8 cellular contexts compared by ENCODE assay signal in genomic region chr3:149969945-149970715, GRCh38. TPM values are rescaled to one million over a fixed set of nuclear protein-coding genes. Genes with fewer than 3 reads are reported as not detected.
DNase-seq lines count a peak whose midpoint lies in the region; ATAC-seq lines count a peak whose summit lies in the region.

No MANE protein-coding gene starts in this region.

- peak; percentile 57 for ATAC-seq in GM21619 (IDR thresholded peaks at IDR 0.05; ENCODE audit: unreplicated experiment)

- peaks cover 2% of the 10 kb centered on the region for H3K36me3 Mint-ChIP-seq in IgD-negative memory B cell
- peaks cover 2% of the 10 kb centered on the region for H3K36me3 Mint-ChIP-seq in activated naive CD4-positive, alpha-beta T cell treated with anti-CD3 and anti-CD28 coated beads, Interleukin-2, amount 50 U/mL, for 24 hours

- H3K27me3 ChIP-seq in SJCRH30: no peaks in the 10 kb centered on the region

- peak overlapping the region; percentile 98 for H3K4me3 ChIP-seq in SJCRH30

- H3K27me3 Mint-ChIP-seq in IgD-negative memory B cell: peaks cover 6% of the 10 kb centered on the region
- H3K27me3 Mint-ChIP-seq in activated naive CD4-positive, alpha-beta T cell treated with anti-CD3 and anti-CD28 coated beads, Interleukin-2, amount 50 U/mL, for 24 hours: peaks cover 23% of the 10 kb centered on the region

- H3K4me3 Mint-ChIP-seq in IgD-negative memory B cell: peak overlapping the region; percentile 89 to 99 (median 96)
- H3K4me3 Mint-ChIP-seq in activated naive CD4-positive, alpha-beta T cell treated with anti-CD3 and anti-CD28 coated beads, Interleukin-2, amount 50 U/mL, for 24 hours: peak overlapping the region; percentile 88

- H3K27ac Mint-ChIP-seq in IgD-negative memory B cell: peak overlapping the region; percentile 75 to 90 (median 88)
- peak overlapping the region; percentile 49 for H3K27ac Mint-ChIP-seq in activated naive CD4-positive, alpha-beta T cell treated with anti-CD3 and anti-CD28 coated beads, Interleukin-2, amount 50 U/mL, for 24 hours

- no peaks in the 10 kb centered on the region for H3K9me3 Mint-ChIP-seq in IgD-negative memory B cell
- no peaks in the 10 kb centered on the region for H3K9me3 Mint-ChIP-seq in activated naive CD4-positive, alpha-beta T cell treated with anti-CD3 and anti-CD28 coated beads, Interleukin-2, amount 50 U/mL, for 24 hours

- H3K4me1 Mint-ChIP-seq in IgD-negative memory B cell: peaks cover 8 to 22% (median 18%) of the 10 kb centered on the region in 3 donors
- peaks cover 24% of the 10 kb centered on the region for H3K4me1 Mint-ChIP-seq in activated naive CD4-positive, alpha-beta T cell treated with anti-CD3 and anti-CD28 coated beads, Interleukin-2, amount 50 U/mL, for 24 hours

- H3K9me3 ChIP-seq in SJCRH30 (replicated peaks): no peaks in the 10 kb centered on the region

- H3K4me1 ChIP-seq in SJCRH30: peaks cover 11% of the 10 kb centered on the region; the same call in 1 of the 2 replicates

- DNase-seq in DMS114 treated with DMSO at 0.1 percent for 48 hours (lab: John Stamatoyannopoulos, UW; ENCODE audit: unreplicated experiment) (peak; percentile 77), SJCRH30 (peak; percentile 73 to 79), glomerular endothelial cell (ENCODE audit: extremely low read depth, low read depth, low spot score) (peak; percentile 56), nucleus accumbens (lab: John Stamatoyannopoulos, UW) (peak in 54 of 56 donors; percentile 4 to 81 (median 62)), substantia nigra (lab: John Stamatoyannopoulos, UW) (peak in 48 of 49 donors; percentile 12 to 87 (median 70))

- peak overlapping the region; percentile 94 for H3K27ac ChIP-seq in SJCRH30
- peak overlapping the region; percentile 82 for H3K27ac ChIP-seq in substantia nigra (ENCODE audit: low read depth, low read length, poor library complexity, severe bottlenecking)

- peaks cover 30% of the 10 kb centered on the region for H3K36me3 ChIP-seq in SJCRH30

RNA-seq across cellular contexts. Expression of gene PFN2, which starts 0.6 kb away (rescaled TPM):
- polyA plus RNA-seq in IgD-negative memory B cell: 2.8 TPM
- 380 and 402 TPM in 2 replicates for total RNA-seq in SJCRH30 (2014; rRNA removed; shearing (Covaris generic))
- total RNA-seq in glomerular endothelial cell: 76.2 and 94.9 TPM in 2 replicates

Comparison
In these comparisons a context has a peak if more than half of its experiments do, and no peak if none do; other contexts are left out.
1. Peak in every context shown above with its lines: DNase-seq, ATAC-seq, H3K4me3 ChIP-seq and H3K27ac ChIP-seq.